9 cellular contexts compared by ENCODE assay signal in the genomic region with DNA sequence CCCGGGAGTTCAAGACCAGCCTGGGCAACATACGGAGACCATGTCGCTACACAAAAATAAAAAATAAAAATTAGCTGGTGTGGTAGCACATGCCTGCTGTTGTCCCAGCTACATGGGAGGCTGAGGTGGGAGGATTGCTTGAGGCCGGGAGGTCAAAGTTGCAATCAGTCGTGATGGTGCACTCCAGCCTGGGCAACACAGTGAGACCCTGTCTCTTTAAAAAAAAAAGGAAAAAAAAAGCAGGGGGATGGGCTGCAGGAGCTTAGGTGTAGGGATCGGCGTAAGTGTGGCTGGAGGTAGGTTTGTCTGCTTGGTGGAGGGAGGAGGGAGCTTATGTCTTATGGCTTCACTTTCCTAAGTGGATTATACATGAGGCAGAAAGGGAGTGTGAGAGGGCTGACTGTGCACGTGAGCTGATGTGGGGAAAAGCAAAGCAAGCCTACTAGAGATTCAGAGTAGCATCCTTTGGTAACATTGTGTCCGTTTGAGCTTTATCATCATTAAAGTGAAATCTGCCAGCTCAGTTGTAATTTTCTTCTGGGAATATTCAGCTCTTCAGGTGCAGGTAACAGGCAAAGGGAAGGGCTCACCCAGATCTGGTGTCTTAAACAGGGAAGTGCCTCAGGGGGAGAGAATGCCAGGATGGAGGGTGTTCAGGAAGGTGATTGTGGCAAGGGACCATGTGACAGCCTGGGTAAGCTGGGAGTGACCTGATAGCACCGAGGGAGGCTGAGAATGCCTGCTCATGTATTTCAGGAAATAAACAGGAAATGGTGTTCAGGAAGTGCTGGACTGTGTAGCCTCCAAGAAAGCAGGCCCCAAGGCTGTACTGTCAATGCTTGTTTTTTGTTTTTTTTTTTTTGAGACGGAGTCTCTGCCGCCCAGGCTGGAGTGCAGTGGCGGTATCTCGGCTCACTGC. TPM values are rescaled to one million over a fixed set of nuclear protein-coding genes. Genes with fewer than 3 reads are reported as not detected.
DNase-seq lines count a peak whose midpoint lies in the region; ATAC-seq and TF ChIP-seq lines count a peak whose summit lies in the region.
"Had no signal": no experiment of that assay in that cellular context is flagged by ENCODE, and none has a peak within 500 bp of the region (broad histone marks: within the 10 kb centered on the region; RNA-seq: fewer than 3 reads in every experiment).

No MANE protein-coding gene starts in this region.

- H3K4me3 ChIP-seq in HEK293 (ENCODE audit: low read depth, low read length) = no peak overlapping the region

- H3K36me3 Mint-ChIP-seq in T-helper 17 cell (ENCODE audit: low read depth) (peaks cover 2% of the 10 kb centered on the region), glutamatergic neuron (ENCODE audit: unreplicated experiment) (no peaks in the 10 kb centered on the region)

- POLR2A ChIA-PET in HEK293 (lab: Yijun Ruan, JAX) = interaction anchor here (0.7 to 1.6 kb wide), 3 partner anchors 12 to 81 kb away, joined by 3 to 20 read pairs (median 3); a partner anchor contains a TSS

- H3K27ac ChIP-seq in HEK293 (ENCODE audit: extremely low read depth, low read depth, low read length) = no peak overlapping the region
- no peak overlapping the region for H3K27ac ChIP-seq in foreskin keratinocyte

- TF ChIP-seq CTCF in HEK293 (tag by site-specific recombination; IDR thresholded peaks at IDR 0.05) (no peak), glutamatergic neuron (IDR thresholded peaks at IDR 0.05; ENCODE audit: partially characterized antibody, unreplicated experiment) (no peak), foreskin keratinocyte (conservative IDR thresholded peaks at IDR 0.05) (no peak)

- H3K4me3 Mint-ChIP-seq in T-helper 17 cell (peak overlapping the region; percentile 45), glutamatergic neuron (ENCODE audit: unreplicated experiment) (peak overlapping the region; percentile 54)

- H3K9me3 ChIP-seq in HEK293 (ENCODE audit: control insufficient read depth, insufficient read depth, low read depth, low read length) (no peaks in the 10 kb centered on the region), T-helper 17 cell (ENCODE audit: control insufficient read depth, low read length, poor library complexity, severe bottlenecking) (no peaks in the 10 kb centered on the region)

- peak overlapping the region; percentile 74 for H3K27ac Mint-ChIP-seq in T-helper 17 cell
- no peak overlapping the region for H3K27ac Mint-ChIP-seq in glutamatergic neuron (ENCODE audit: unreplicated experiment)

- no peaks in the 10 kb centered on the region for H3K9me3 Mint-ChIP-seq in glutamatergic neuron (ENCODE audit: unreplicated experiment)

- H3K4me1 ChIP-seq in HEK293 (ENCODE audit: control insufficient read depth, insufficient read depth, low read length) (no peaks in the 10 kb centered on the region), foreskin keratinocyte (no peaks in the 10 kb centered on the region)

- H3K27me3 ChIP-seq in foreskin keratinocyte = no peaks in the 10 kb centered on the region

- H3K36me3 ChIP-seq in HEK293 (ENCODE audit: control insufficient read depth in 2 of 2, insufficient read depth in 1 of 2, low read length in 2 of 2) = peaks cover 12 to 25% of the 10 kb centered on the region in 2 experiments; a peak in 2 of 3 replicates

- no peak for DNase-seq in T-helper 17 cell
- no peak for DNase-seq in glutamatergic neuron
- peak; percentile 47 for DNase-seq in renal cortical epithelial cell (ENCODE audit: low read depth)
- no peak for DNase-seq in NCI-H345 treated with DMSO at 0.1 percent for 48 hours (lab: John Stamatoyannopoulos, UW; ENCODE audit: unreplicated experiment)
- DNase-seq in foreskin keratinocyte = no peak

- peak; percentile 28 for ATAC-seq in T-helper 17 cell
- no peak for ATAC-seq in GM18511 (IDR thresholded peaks at IDR 0.05; ENCODE audit: unreplicated experiment)
- ATAC-seq in foreskin keratinocyte = no peak
- no peak for ATAC-seq in HG02610 (IDR thresholded peaks at IDR 0.05; ENCODE audit: unreplicated experiment)

- H3K27me3 Mint-ChIP-seq in T-helper 17 cell (no peaks in the 10 kb centered on the region), glutamatergic neuron (ENCODE audit: unreplicated experiment) (no peaks in the 10 kb centered on the region)

- H3K4me1 Mint-ChIP-seq in T-helper 17 cell = peaks cover 10% of the 10 kb centered on the region
- H3K4me1 Mint-ChIP-seq in glutamatergic neuron (ENCODE audit: low read depth, unreplicated experiment) = no peaks in the 10 kb centered on the region

- CTCF ChIA-PET in HEK293 (lab: Yijun Ruan, JAX) = interaction anchor here (0.6 to 1.5 kb wide), 4 partner anchors 17 to 135 kb away, joined by 3 to 5 read pairs (median 4); no protein-coding TSS in a partner anchor

TF ChIP-seq in HEK293, 187 proteins besides CTCF, POLR2A, EP300 and RAD21:
- TF ChIP-seq ZNF274 (IDR thresholded peaks at IDR 0.05; ENCODE audit: low read length) (no peak), ZNF274 (tag by site-specific recombination; IDR thresholded peaks at IDR 0.05; ENCODE audit: borderline replicate concordance) (no peak), ZNF121 (tag by site-specific recombination; IDR thresholded peaks at IDR 0.05) (peak; percentile 59; the same call in 1 of the 2 replicates), ZNF302 (tag by site-specific recombination; IDR thresholded peaks at IDR 0.05; ENCODE audit: low read depth) (no peak), ZSCAN30 (tag by site-specific recombination; IDR thresholded peaks at IDR 0.05) (no peak), ZNF335 (tag by site-specific recombination; conservative IDR thresholded peaks at IDR 0.05) (0 out of 2 replicates have a peak, but pooled peaks have one; percentile 14), ZBTB17 (tag by site-specific recombination; IDR thresholded peaks at IDR 0.05) (peak; percentile 22; the same call in 1 of the 2 replicates), ZEB2 (tag by site-specific recombination; IDR thresholded peaks at IDR 0.05) (no peak)
- TF ChIP-seq, protein P1, sequence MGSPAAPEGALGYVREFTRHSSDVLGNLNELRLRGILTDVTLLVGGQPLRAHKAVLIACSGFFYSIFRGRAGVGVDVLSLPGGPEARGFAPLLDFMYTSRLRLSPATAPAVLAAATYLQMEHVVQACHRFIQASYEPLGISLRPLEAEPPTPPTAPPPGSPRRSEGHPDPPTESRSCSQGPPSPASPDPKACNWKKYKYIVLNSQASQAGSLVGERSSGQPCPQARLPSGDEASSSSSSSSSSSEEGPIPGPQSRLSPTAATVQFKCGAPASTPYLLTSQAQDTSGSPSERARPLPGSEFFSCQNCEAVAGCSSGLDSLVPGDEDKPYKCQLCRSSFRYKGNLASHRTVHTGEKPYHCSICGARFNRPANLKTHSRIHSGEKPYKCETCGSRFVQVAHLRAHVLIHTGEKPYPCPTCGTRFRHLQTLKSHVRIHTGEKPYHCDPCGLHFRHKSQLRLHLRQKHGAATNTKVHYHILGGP (tag by site-specific recombination; IDR thresholded peaks at IDR 0.05) = peak; percentile 54; the same call in 1 of the 2 replicates
- TF ChIP-seq, protein P2, sequence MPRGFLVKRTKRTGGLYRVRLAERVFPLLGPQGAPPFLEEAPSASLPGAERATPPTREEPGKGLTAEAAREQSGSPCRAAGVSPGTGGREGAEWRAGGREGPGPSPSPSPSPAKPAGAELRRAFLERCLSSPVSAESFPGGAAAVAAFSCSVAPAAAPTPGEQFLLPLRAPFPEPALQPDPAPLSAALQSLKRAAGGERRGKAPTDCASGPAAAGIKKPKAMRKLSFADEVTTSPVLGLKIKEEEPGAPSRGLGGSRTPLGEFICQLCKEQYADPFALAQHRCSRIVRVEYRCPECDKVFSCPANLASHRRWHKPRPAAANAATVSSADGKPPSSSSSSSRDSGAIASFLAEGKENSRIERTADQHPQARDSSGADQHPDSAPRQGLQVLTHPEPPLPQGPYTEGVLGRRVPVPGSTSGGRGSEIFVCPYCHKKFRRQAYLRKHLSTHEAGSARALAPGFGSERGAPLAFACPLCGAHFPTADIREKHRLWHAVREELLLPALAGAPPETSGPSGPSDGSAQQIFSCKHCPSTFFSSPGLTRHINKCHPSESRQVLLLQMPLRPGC (tag by site-specific recombination; IDR thresholded peaks at IDR 0.05) = no peak
- TF ChIP-seq, protein P3, sequence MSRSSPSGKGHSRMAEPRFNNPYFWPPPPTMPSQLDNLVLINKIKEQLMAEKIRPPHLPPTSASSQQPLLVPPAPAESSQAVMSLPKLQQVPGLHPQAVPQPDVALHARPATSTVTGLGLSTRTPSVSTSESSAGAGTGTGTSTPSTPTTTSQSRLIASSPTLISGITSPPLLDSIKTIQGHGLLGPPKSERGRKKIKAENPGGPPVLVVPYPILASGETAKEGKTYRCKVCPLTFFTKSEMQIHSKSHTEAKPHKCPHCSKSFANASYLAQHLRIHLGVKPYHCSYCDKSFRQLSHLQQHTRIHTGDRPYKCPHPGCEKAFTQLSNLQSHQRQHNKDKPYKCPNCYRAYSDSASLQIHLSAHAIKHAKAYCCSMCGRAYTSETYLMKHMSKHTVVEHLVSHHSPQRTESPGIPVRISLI (tag by site-specific recombination; IDR thresholded peaks at IDR 0.05) = no peak
- TF ChIP-seq, protein P4, sequence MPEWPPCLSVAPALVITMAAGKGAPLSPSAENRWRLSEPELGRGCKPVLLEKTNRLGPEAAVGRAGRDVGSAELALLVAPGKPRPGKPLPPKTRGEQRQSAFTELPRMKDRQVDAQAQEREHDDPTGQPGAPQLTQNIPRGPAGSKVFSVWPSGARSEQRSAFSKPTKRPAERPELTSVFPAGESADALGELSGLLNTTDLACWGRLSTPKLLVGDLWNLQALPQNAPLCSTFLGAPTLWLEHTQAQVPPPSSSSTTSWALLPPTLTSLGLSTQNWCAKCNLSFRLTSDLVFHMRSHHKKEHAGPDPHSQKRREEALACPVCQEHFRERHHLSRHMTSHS (tag by site-specific recombination; IDR thresholded peaks at IDR 0.05) = no peak

RNA-seq across cellular contexts. Expression of a gene that starts 17.6 kb away (rescaled TPM):
- total RNA-seq in T-helper 17 cell = 10 to 100 TPM; 56.4 to 58.3 TPM
- 48.4 TPM for total RNA-seq in glutamatergic neuron (ENCODE audit: unreplicated experiment)
- total RNA-seq in renal cortical epithelial cell = 73.5 and 87.4 TPM in 2 replicates
- total RNA-seq in foreskin keratinocyte = 29.3 and 36.5 TPM in 2 replicates
- 8.6 and 9.4 TPM in 2 replicates for polyA plus RNA-seq in foreskin keratinocyte

RNA-seq across cellular contexts. Expression of a gene that starts 34.2 kb away (rescaled TPM):
- total RNA-seq in T-helper 17 cell (10 to 100 TPM; 12.9 to 15.5 TPM), glutamatergic neuron (ENCODE audit: unreplicated experiment) (18.0 TPM), renal cortical epithelial cell (13.5 and 18.4 TPM in 2 replicates), foreskin keratinocyte (12.5 and 13.0 TPM in 2 replicates)
- 11.6 and 12.9 TPM in 2 replicates for polyA plus RNA-seq in foreskin keratinocyte

RNA-seq across cellular contexts. Expression of a gene that starts 37.6 kb away (rescaled TPM):
- total RNA-seq in T-helper 17 cell (not detected), glutamatergic neuron (ENCODE audit: unreplicated experiment) (not detected), renal cortical epithelial cell (0.10 TPM in 1 of 2 replicates, not detected in the other), foreskin keratinocyte (not detected in 2 replicates)
- polyA plus RNA-seq in foreskin keratinocyte = not detected in 2 replicates
- total RNA-seq: LHCN-M2 had no signal
